9 cellular contexts compared by ENCODE assay signal in the genomic region with DNA sequence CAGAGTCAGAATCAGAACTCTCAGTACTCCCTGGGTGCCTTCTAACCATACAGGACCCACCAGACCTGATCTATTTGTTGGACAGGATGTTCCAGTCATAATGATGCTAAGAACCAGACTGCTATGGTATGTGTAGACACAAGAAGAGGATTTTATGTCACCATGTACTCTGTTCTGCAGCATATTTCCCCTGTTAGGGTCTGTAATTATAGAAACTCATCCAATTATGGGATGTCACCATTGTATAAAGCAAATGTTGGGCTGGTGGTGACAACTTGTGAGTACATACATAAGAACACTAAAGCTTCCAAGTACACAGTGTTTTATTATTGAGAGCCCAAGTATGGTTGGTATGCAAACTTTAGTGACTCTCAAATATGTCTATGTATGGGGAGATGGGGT.
DNase-seq lines count a peak whose midpoint lies in the region; ATAC-seq, FAIRE-seq and TF ChIP-seq lines count a peak whose summit lies in the region.
"Had no signal": no experiment of that assay in that cellular context is flagged by ENCODE, and none has a peak within 500 bp of the region (broad histone marks: within the 10 kb centered on the region; RNA-seq: fewer than 3 reads in every experiment).

No MANE protein-coding gene starts in this region.

- H3K36me3 Mint-ChIP-seq in astrocyte (ENCODE audit: low read depth, unreplicated experiment): peaks cover 24% of the 10 kb centered on the region

- no peaks in the 10 kb centered on the region for H3K27me3 Mint-ChIP-seq in astrocyte (ENCODE audit: low read depth, unreplicated experiment)
- H3K27me3 Mint-ChIP-seq in stimulated activated naive CD8-positive, alpha-beta T cell treated with anti-CD3 and anti-CD28 coated beads, Interleukin-15, amount 100 ng/mL, for 72 hours: no peaks in the 10 kb centered on the region
- H3K27me3 Mint-ChIP-seq: activated B cell treated with CpG ODN at 0.5 μM for 24 hours had no signal

- peak overlapping the region; percentile 57 for H3K27ac ChIP-seq in astrocyte (ENCODE audit: low read depth, low read length)

- no peak overlapping the region for H3K4me3 Mint-ChIP-seq in astrocyte (ENCODE audit: unreplicated experiment)
- H3K4me3 Mint-ChIP-seq in stimulated activated naive CD8-positive, alpha-beta T cell treated with anti-CD3 and anti-CD28 coated beads, Interleukin-15, amount 100 ng/mL, for 72 hours: no peak overlapping the region
- H3K4me3 Mint-ChIP-seq: activated B cell treated with CpG ODN at 0.5 μM for 24 hours had no signal

- DNase-seq in astrocyte (ENCODE audit: low read depth) (no peak), GM10248 (ENCODE audit: extremely low spot score) (no peak), DMS153 treated with DMSO at 0.1 percent for 48 hours (lab: John Stamatoyannopoulos, UW; ENCODE audit: unreplicated experiment) (no peak), COR-L47 (lab: John Stamatoyannopoulos, UW) (no peak)
- no peak for DNase-seq in stimulated activated naive CD8-positive, alpha-beta T cell treated with anti-CD3 and anti-CD28 coated beads, Interleukin-15, amount 100 ng/mL, for 72 hours
- DNase-seq: activated B cell treated with CpG ODN at 0.5 μM for 24 hours; stimulated activated naive CD4-positive, alpha-beta T cell treated with Interleukin-2 at 50 U/mL for 16 hours had no signal

- CTCF ChIA-PET in GM10248 (lab: Yijun Ruan, JAX): interaction anchor here (0.7 to 0.9 kb wide), 2 partner anchors 9 to 21 kb away, joined by 3 to 4 read pairs; no protein-coding TSS in a partner anchor

- H3K36me3 ChIP-seq in astrocyte (ENCODE audit: insufficient read depth, low read length): peaks cover 45% of the 10 kb centered on the region

- peaks cover 57% of the 10 kb centered on the region for H3K4me1 Mint-ChIP-seq in astrocyte (ENCODE audit: low read depth, unreplicated experiment)
- H3K4me1 Mint-ChIP-seq in stimulated activated naive CD8-positive, alpha-beta T cell treated with anti-CD3 and anti-CD28 coated beads, Interleukin-15, amount 100 ng/mL, for 72 hours: peaks cover 19% of the 10 kb centered on the region
- H3K4me1 Mint-ChIP-seq: activated B cell treated with CpG ODN at 0.5 μM for 24 hours had no signal

- ATAC-seq in GM19463 (IDR thresholded peaks at IDR 0.05; ENCODE audit: unreplicated experiment) (peak; percentile 65), HG02884 (IDR thresholded peaks at IDR 0.05; ENCODE audit: unreplicated experiment) (peak; percentile 80)
- peak; percentile 93 for ATAC-seq in stimulated activated naive CD8-positive, alpha-beta T cell treated with anti-CD3 and anti-CD28 coated beads, Interleukin-15, amount 100 ng/mL, for 72 hours

- H3K9ac ChIP-seq in astrocyte (ENCODE audit: low read length): peak overlapping the region; percentile 26

- H4K20me1 ChIP-seq in astrocyte (ENCODE audit: insufficient read depth, low read length): peaks cover 84% of the 10 kb centered on the region

- FAIRE-seq in astrocyte (lab: Jason Lieb, UNC): no peak

- no peak overlapping the region for H3K4me3 ChIP-seq in astrocyte (ENCODE audit: insufficient read depth, low read depth, low read length)

- H3K79me2 ChIP-seq in astrocyte (ENCODE audit: insufficient read depth, low read length): peaks cover 98% of the 10 kb centered on the region

- peaks cover 25% of the 10 kb centered on the region for H3K4me1 ChIP-seq in astrocyte (ENCODE audit: insufficient read depth, low read length)

- H3K4me2 ChIP-seq in astrocyte (ENCODE audit: low read length): peak overlapping the region; percentile 32

- H3K27me3 ChIP-seq in astrocyte (ENCODE audit: insufficient read depth, low read length): no peaks in the 10 kb centered on the region

- no peaks in the 10 kb centered on the region for H3K9me3 ChIP-seq in astrocyte (ENCODE audit: insufficient read depth, low read depth, low read length)

- no peak for TF ChIP-seq CTCF in astrocyte (IDR thresholded peaks at IDR 0.05; ENCODE audit: insufficient read depth, low read depth, low read length)
- TF ChIP-seq CTCF in GM10248 (IDR thresholded peaks at IDR 0.05; ENCODE audit: control extremely low read depth, extremely low read depth, low read depth, missing control alignments): no peak

- peak overlapping the region; percentile 76 for H3K27ac Mint-ChIP-seq in astrocyte (ENCODE audit: unreplicated experiment)
- no peak overlapping the region for H3K27ac Mint-ChIP-seq in stimulated activated naive CD8-positive, alpha-beta T cell treated with anti-CD3 and anti-CD28 coated beads, Interleukin-15, amount 100 ng/mL, for 72 hours
- H3K27ac Mint-ChIP-seq: activated B cell treated with CpG ODN at 0.5 μM for 24 hours had no signal

- H3K9me3 Mint-ChIP-seq in astrocyte (ENCODE audit: unreplicated experiment): no peaks in the 10 kb centered on the region
- no peaks in the 10 kb centered on the region for H3K9me3 Mint-ChIP-seq in stimulated activated naive CD8-positive, alpha-beta T cell treated with anti-CD3 and anti-CD28 coated beads, Interleukin-15, amount 100 ng/mL, for 72 hours
- H3K9me3 Mint-ChIP-seq: activated B cell treated with CpG ODN at 0.5 μM for 24 hours had no signal

- no peak overlapping the region for H2AFZ ChIP-seq in astrocyte (ENCODE audit: low read depth, low read length)

- POLR2A ChIA-PET in GM10248 (lab: Yijun Ruan, JAX): no interaction called here
